19 cellular contexts compared by ENCODE assay signal in the genomic region with DNA sequence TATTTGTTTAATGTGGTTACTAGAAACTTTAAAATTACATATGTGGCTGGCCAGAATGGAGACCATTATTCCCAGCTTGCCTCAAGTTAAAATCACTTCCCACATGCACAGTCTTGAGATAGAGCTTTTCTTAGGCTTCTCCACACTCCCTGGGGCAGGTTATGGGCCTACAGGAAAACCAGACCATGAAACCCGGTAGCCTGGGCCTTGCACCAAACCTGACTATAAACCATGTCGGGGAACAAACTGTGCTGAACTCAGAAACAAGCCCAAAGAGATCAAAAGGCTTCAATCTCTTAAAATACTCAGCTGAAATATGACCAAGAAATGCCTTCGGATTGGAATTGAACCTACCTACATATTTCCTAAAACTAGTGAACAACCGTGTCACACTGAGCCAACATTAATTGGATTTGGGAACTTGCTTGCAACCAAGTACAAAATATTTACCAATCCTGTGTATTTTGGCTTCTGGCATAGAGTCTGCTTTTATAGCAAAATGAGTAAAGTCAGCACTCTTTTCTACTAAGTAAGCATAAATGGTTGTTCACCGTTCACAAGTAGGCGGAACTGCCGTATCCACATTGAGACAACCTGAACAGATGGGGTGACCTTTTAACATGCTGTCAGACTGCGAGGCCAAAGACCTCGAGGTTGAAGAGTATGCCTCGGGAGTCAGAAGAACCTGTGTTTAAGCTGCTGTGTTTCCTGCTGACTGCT.
A peak's percentile ranks its signal among the peaks of the same experiment; 100 is the strongest.
DNase-seq lines count a peak whose midpoint lies in the region; ATAC-seq and TF ChIP-seq lines count a peak whose summit lies in the region.
"Had no signal": no experiment of that assay in that cellular context is flagged by ENCODE, and none has a peak within 500 bp of the region (broad histone marks: within the 10 kb centered on the region; RNA-seq: fewer than 3 reads in every experiment).

No MANE protein-coding gene starts in this region.

- H2BK120ac ChIP-seq in H9 (ENCODE audit: low read depth, low read length, poor library complexity, severe bottlenecking), result no peak overlapping the region

- peaks cover 6 to 58% (median 20%) of the 10 kb centered on the region in 4 donors for H3K4me1 Mint-ChIP-seq in CD4-positive, CD25-positive, alpha-beta regulatory T cell
- H3K4me1 Mint-ChIP-seq in progenitor cell of endocrine pancreas (ENCODE audit: low read depth), result no peaks in the 10 kb centered on the region
- H3K4me1 Mint-ChIP-seq in H9, result peaks cover 12 to 14% of the 10 kb centered on the region in 2 experiments
- H3K4me1 Mint-ChIP-seq: CD14-positive monocyte had no signal

- intact Hi-C loops in prostate gland (cut with DNase I), result loop anchor here (5.0 to 10.0 kb wide), 2 partner anchors 55 to 253 kb away; no protein-coding TSS in a partner anchor

- H2AK5ac ChIP-seq in H9 (ENCODE audit: insufficient read length, low read length), result no peak overlapping the region

- 20% methylated on average over 10 of the region's 10 CpGs for WGBS in prostate gland
- WGBS in suprapubic skin, result 72% methylated on average over 10 of the region's 10 CpGs
- WGBS in H9 (ENCODE audit: extremely low coverage, insufficient read length, low lambda C conversion rate), result no CpG with 5 or more reads among the region's 10 CpGs

- peak in 1 of 3 donors; percentile 19 for DNase-seq in CD4-positive, CD25-positive, alpha-beta regulatory T cell
- DNase-seq in SK-N-MC (ENCODE audit: low read depth, low spot score) (no peak), left lobe of liver (ENCODE audit: low spot score) (peak; percentile 89), prostate gland (ENCODE audit: low spot score) (peak; percentile 66), progenitor cell of endocrine pancreas (ENCODE audit: low spot score, unreplicated experiment) (no peak), NCI-H2107 (lab: John Stamatoyannopoulos, UW) (no peak), suprapubic skin (ENCODE audit: low spot score in 2 of 2) (no peak), H9 (no peak)
- DNase-seq: COR-L47; EL; Kasumi-1; NCI-H1105 treated with DMSO at 0.1 percent for 48 hours; NCI-H1694 treated with DMSO at 0.1 percent for 48 hours; NCI-H226; NCI-H524 treated with DMSO at 0.1 percent for 48 hours; NK-92 treated with Interleukin-12 subunit alpha and Interleukin-12 subunit beta, amount 100 ng/mL, for 24 hours; OCI-M1; SJCRH30 had no signal

- no peak for TF ChIP-seq POLR2A in prostate gland (IDR thresholded peaks at IDR 0.05)
- no peak for TF ChIP-seq POLR2A in suprapubic skin (IDR thresholded peaks at IDR 0.05)

- no peak for TF ChIP-seq CTCF in prostate gland (IDR thresholded peaks at IDR 0.05)
- TF ChIP-seq CTCF in progenitor cell of endocrine pancreas (IDR thresholded peaks at IDR 0.05; ENCODE audit: unreplicated experiment), result no peak
- no peak for TF ChIP-seq CTCF in suprapubic skin (IDR thresholded peaks at IDR 0.05)
- no peak for TF ChIP-seq CTCF in H9 (conservative IDR thresholded peaks at IDR 0.05)

- H3K4me2 ChIP-seq in H9 (ENCODE audit: insufficient read depth, insufficient read length, low read length), result no peak overlapping the region

- no peak for TF ChIP-seq EP300 in suprapubic skin (IDR thresholded peaks at IDR 0.05)

- peaks cover 3% of the 10 kb centered on the region for H3K36me3 Mint-ChIP-seq in CD4-positive, CD25-positive, alpha-beta regulatory T cell
- no peaks in the 10 kb centered on the region for H3K36me3 Mint-ChIP-seq in progenitor cell of endocrine pancreas (ENCODE audit: insufficient read depth)
- no peaks in the 10 kb centered on the region for H3K36me3 Mint-ChIP-seq in H9 (ENCODE audit: insufficient read depth in 1 of 3, low read depth in 3 of 3)
- H3K36me3 Mint-ChIP-seq: CD14-positive monocyte had no signal

- H3K79me2 ChIP-seq in H9 (ENCODE audit: insufficient read depth, low read length), result no peaks in the 10 kb centered on the region

- peaks cover 0 to 2% (median 0%) of the 10 kb centered on the region in 7 donors for H3K9me3 Mint-ChIP-seq in CD4-positive, CD25-positive, alpha-beta regulatory T cell
- no peaks in the 10 kb centered on the region for H3K9me3 Mint-ChIP-seq in progenitor cell of endocrine pancreas (ENCODE audit: low read depth)
- no peaks in the 10 kb centered on the region for H3K9me3 Mint-ChIP-seq in H9

- no peak overlapping the region for H2BK20ac ChIP-seq in H9 (ENCODE audit: low read depth, low read length, poor library complexity, severe bottlenecking)

- H4K91ac ChIP-seq in H9 (ENCODE audit: insufficient read length, low read depth, low read length), result no peak overlapping the region

- H3K79me1 ChIP-seq in H9 (ENCODE audit: insufficient read depth, low read depth, low read length, poor library complexity, severe bottlenecking), result no peaks in the 10 kb centered on the region

- peak overlapping the region; percentile 9 for H3K27ac ChIP-seq in CD4-positive, CD25-positive, alpha-beta regulatory T cell (ENCODE audit: insufficient read depth, low read length, poor library complexity, severe bottlenecking)
- H3K27ac ChIP-seq in SK-N-MC (0 out of 2 replicates have a peak overlapping the region, but pooled peaks have one; percentile 6), prostate gland (peak overlapping the region; percentile 70 to 74), suprapubic skin (no peak overlapping the region), H9 (ENCODE audit: insufficient read length, low read depth, low read length) (no peak overlapping the region)
- H3K27ac ChIP-seq: SJCRH30 had no signal

- H3K14ac ChIP-seq in H9 (ENCODE audit: insufficient read depth, low read length), result no peak overlapping the region

- H3K18ac ChIP-seq in H9 (ENCODE audit: insufficient read length, low read depth, low read length), result no peak overlapping the region

- peaks cover 5% of the 10 kb centered on the region for H3K4me1 ChIP-seq in CD4-positive, CD25-positive, alpha-beta regulatory T cell (ENCODE audit: control insufficient read depth, insufficient read depth, low read length, poor library complexity, severe bottlenecking)
- H3K4me1 ChIP-seq in prostate gland (replicated peaks), result no peaks in the 10 kb centered on the region
- H3K4me1 ChIP-seq in suprapubic skin, result peaks cover 10% of the 10 kb centered on the region
- no peaks in the 10 kb centered on the region for H3K4me1 ChIP-seq in H9 (ENCODE audit: insufficient read depth, low read length)
- H3K4me1 ChIP-seq: SJCRH30 had no signal

- H3K27ac Mint-ChIP-seq in CD4-positive, CD25-positive, alpha-beta regulatory T cell, result peak overlapping the region in 2 of 3 donors; percentile 5 to 63
- H3K27ac Mint-ChIP-seq in progenitor cell of endocrine pancreas, result no peak overlapping the region
- H3K27ac Mint-ChIP-seq in H9, result no peak overlapping the region; a peak in 1 of 7 replicates
- H3K27ac Mint-ChIP-seq: CD14-positive monocyte had no signal

- H3K9me3 ChIP-seq in CD4-positive, CD25-positive, alpha-beta regulatory T cell (ENCODE audit: control insufficient read depth in 2 of 2, low read length in 2 of 2), result no peaks in the 10 kb centered on the region
- no peaks in the 10 kb centered on the region for H3K9me3 ChIP-seq in SK-N-MC (ENCODE audit: low read depth, low read length)
- H3K9me3 ChIP-seq in prostate gland, result no peaks in the 10 kb centered on the region
- no peaks in the 10 kb centered on the region for H3K9me3 ChIP-seq in suprapubic skin
- H3K9me3 ChIP-seq in H9 (ENCODE audit: control insufficient read depth, low read depth, low read length), result no peaks in the 10 kb centered on the region
- H3K9me3 ChIP-seq: SJCRH30 had no signal

- no peaks in the 10 kb centered on the region for H4K20me1 ChIP-seq in H9 (ENCODE audit: control insufficient read depth, insufficient read depth, insufficient read length)

- no peak overlapping the region for H3T11ph ChIP-seq in H9 (ENCODE audit: low read length)

- no peak overlapping the region for H2BK5ac ChIP-seq in H9 (ENCODE audit: insufficient read length, low read length)

- H4K8ac ChIP-seq in H9 (replicated peaks; ENCODE audit: insufficient read length, low read depth, low read length), result no peak overlapping the region

- no peak overlapping the region for H2AFZ ChIP-seq in H9 (ENCODE audit: low read length)

- H3K36me3 ChIP-seq in CD4-positive, CD25-positive, alpha-beta regulatory T cell (ENCODE audit: control insufficient read depth, insufficient read depth, low read length), result no peaks in the 10 kb centered on the region
- H3K36me3 ChIP-seq in SK-N-MC (ENCODE audit: insufficient read depth, low read length) (no peaks in the 10 kb centered on the region), prostate gland (no peaks in the 10 kb centered on the region), suprapubic skin (no peaks in the 10 kb centered on the region)
- H3K36me3 ChIP-seq: SJCRH30 had no signal

- H3K4me3 ChIP-seq in CD4-positive, CD25-positive, alpha-beta regulatory T cell (ENCODE audit: low read depth, low read length), result no peak overlapping the region
- H3K4me3 ChIP-seq in SK-N-MC (no peak overlapping the region), prostate gland (no peak overlapping the region), suprapubic skin (no peak overlapping the region)
- H3K4me3 ChIP-seq: SJCRH30 had no signal

- no peak overlapping the region for H3K23ac ChIP-seq in H9 (ENCODE audit: insufficient read length, low read depth, low read length)

- H3K4me3 Mint-ChIP-seq in CD4-positive, CD25-positive, alpha-beta regulatory T cell, result no peak overlapping the region
- H3K4me3 Mint-ChIP-seq in progenitor cell of endocrine pancreas (ENCODE audit: low read depth), result no peak overlapping the region
- no peak overlapping the region for H3K4me3 Mint-ChIP-seq in H9
- H3K4me3 Mint-ChIP-seq: CD14-positive monocyte had no signal

- H3K56ac ChIP-seq in H9 (ENCODE audit: insufficient read length, low read depth, low read length), result no peak overlapping the region

- no peak overlapping the region for H3K4ac ChIP-seq in H9 (ENCODE audit: low read depth, low read length)

- no peaks in the 10 kb centered on the region for H3K23me2 ChIP-seq in H9 (ENCODE audit: insufficient read length, low read depth, low read length, poor library complexity, severe bottlenecking)

- ATAC-seq in CD4-positive, CD25-positive, alpha-beta regulatory T cell (ENCODE audit: low read depth in 2 of 2), result no peak
- ATAC-seq in left lobe of liver, result peak; percentile 97

- H3K27me3 Mint-ChIP-seq in CD4-positive, CD25-positive, alpha-beta regulatory T cell, result no peaks in the 10 kb centered on the region
- H3K27me3 Mint-ChIP-seq in progenitor cell of endocrine pancreas (peaks cover 9% of the 10 kb centered on the region), H9 (ENCODE audit: low read depth) (peaks cover 7% of the 10 kb centered on the region)

- H3K9ac ChIP-seq in SK-N-MC (ENCODE audit: insufficient read length), result no peak overlapping the region
- H3K9ac ChIP-seq in H9 (ENCODE audit: extremely low read depth, insufficient read length, low read length), result no peak overlapping the region

- no peaks in the 10 kb centered on the region for H3K27me3 ChIP-seq in CD4-positive, CD25-positive, alpha-beta regulatory T cell (ENCODE audit: control insufficient read depth, insufficient read depth, low read length)
- H3K27me3 ChIP-seq in prostate gland (replicated peaks; ENCODE audit: insufficient read depth) (no peaks in the 10 kb centered on the region), suprapubic skin (no peaks in the 10 kb centered on the region), H9 (ENCODE audit: insufficient read depth, low read length) (no peaks in the 10 kb centered on the region)
- H3K27me3 ChIP-seq: SJCRH30 had no signal

- H2BK12ac ChIP-seq in H9 (ENCODE audit: insufficient read length, low read depth, low read length), result no peak overlapping the region

- no peak overlapping the region for H4K5ac ChIP-seq in H9 (ENCODE audit: insufficient read length, low read depth, low read length)

- no peak overlapping the region for H2BK15ac ChIP-seq in H9 (ENCODE audit: low read depth, low read length)

Comparison
In these comparisons a context has a peak if more than half of its experiments do, and no peak if none do; other contexts are left out.
1. DNase-seq: peak in left lobe of liver (single experiment) and prostate gland (single experiment); none in SK-N-MC (single experiment), progenitor cell of endocrine pancreas (single experiment), NCI-H2107 (single experiment), suprapubic skin (0 of 2) and H9 (single experiment).
2. H3K27ac ChIP-seq: peak in CD4-positive, CD25-positive, alpha-beta regulatory T cell (single experiment), SK-N-MC (single experiment) and prostate gland (2 of 2); none in suprapubic skin (single experiment) and H9 (single experiment).
3. H3K27ac Mint-ChIP-seq: peak in CD4-positive, CD25-positive, alpha-beta regulatory T cell (2 of 3); none in progenitor cell of endocrine pancreas (single experiment) and H9 (0 of 3).